8 cellular contexts compared by ENCODE assay signal in the genomic region with DNA sequence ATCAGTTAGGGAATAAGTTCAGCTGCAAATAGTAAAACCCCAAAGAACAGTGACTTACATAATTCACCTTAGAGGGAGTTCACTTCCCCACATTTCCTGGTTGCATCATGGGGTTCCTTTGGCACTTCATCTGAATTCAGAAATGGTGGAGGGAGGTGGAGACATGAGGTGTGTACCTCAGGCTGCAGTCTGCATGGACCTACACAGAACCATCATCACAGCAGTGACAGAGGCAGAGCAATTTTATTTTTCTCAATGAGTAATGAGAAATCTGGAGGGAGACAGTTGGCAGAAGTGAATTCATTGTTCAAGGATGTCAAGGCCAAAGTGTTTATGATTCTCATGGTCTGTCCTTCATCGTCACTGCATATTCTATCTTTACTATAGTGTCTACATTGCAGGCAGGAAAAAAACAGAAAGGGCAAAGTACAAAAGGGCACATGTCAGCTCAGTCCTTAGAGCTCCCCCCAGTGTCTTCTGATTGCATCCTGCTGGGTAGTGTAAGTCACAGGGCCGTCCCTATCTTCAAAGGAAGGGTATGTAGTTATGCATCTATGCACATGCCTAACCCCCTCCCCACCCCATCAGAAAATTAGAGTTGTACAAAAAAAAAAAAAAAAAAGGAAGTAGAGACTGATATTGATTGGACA.
DNase-seq lines count a peak whose midpoint lies in the region; ATAC-seq, FAIRE-seq and TF ChIP-seq lines count a peak whose summit lies in the region.

No MANE protein-coding gene starts in this region.

- H3K9ac ChIP-seq in BLaER1 (no peak overlapping the region), Loucy (ENCODE audit: low read depth, low read length, poor library complexity, severe bottlenecking) (no peak overlapping the region), H1 (replicated peaks in 1 of 4; ENCODE audit: extremely low read depth in 1 of 4, low read depth in 3 of 4, low read length in 3 of 4) (no peak overlapping the region)

- H3K4me1 ChIP-seq in BLaER1 (peaks cover 26% of the 10 kb centered on the region), Loucy (ENCODE audit: insufficient read depth, low read length, poor library complexity, severe bottlenecking) (peaks cover 7% of the 10 kb centered on the region), H1 (replicated peaks in 1 of 4; ENCODE audit: control insufficient read depth in 3 of 4, insufficient read depth in 4 of 4, low read length in 3 of 4) (no peaks in the 10 kb centered on the region), small intestine (ENCODE audit: control insufficient read depth in 2 of 2, insufficient read depth in 1 of 2, low read depth in 1 of 2, low read length in 1 of 2) (no peaks in the 10 kb centered on the region), upper lobe of left lung (no peaks in the 10 kb centered on the region)

- H2AK5ac ChIP-seq in H1 (ENCODE audit: low read depth, low read length): no peak overlapping the region

- peak; percentile 80 for ATAC-seq in GM19328 (IDR thresholded peaks at IDR 0.05; ENCODE audit: unreplicated experiment)
- ATAC-seq in upper lobe of left lung (ENCODE audit: low FRiP score in 2 of 2): no peak

- TF ChIP-seq EP300 in H1 (IDR thresholded peaks at IDR 0.05; ENCODE audit: borderline replicate concordance in 1 of 2, low read depth in 2 of 2, low read length in 2 of 2): no peak
- no peak for TF ChIP-seq EP300 in upper lobe of left lung (IDR thresholded peaks at IDR 0.05)

- TF ChIP-seq RAD21 in H1 (IDR thresholded peaks at IDR 0.05 in 1 of 2, conservative IDR thresholded peaks at IDR 0.05 in 1 of 2; ENCODE audit: low read depth in 2 of 2, low read length in 2 of 2): peak; percentile 57 to 67

- no peak overlapping the region for H2BK120ac ChIP-seq in H1 (replicated peaks; ENCODE audit: low read depth, low read length)

- H3K56ac ChIP-seq in H1 (replicated peaks; ENCODE audit: insufficient read length, low read depth, low read length): no peak overlapping the region

- WGBS in H1 (ENCODE audit: extremely low coverage in 1 of 2, insufficient coverage in 1 of 2, insufficient read length in 1 of 2, insufficient replicate concordance in 2 of 2, low coverage in 1 of 2, low lambda C conversion rate in 2 of 2, missing lambda C conversion rate in 1 of 2), 2 experiments: 44% methylated on average over 2 of the region's 2 CpGs; no CpG with 5 or more reads in 1 of the 2 experiments
- 6 to 23% (median 23%) methylated on average over 2 of the region's 2 CpGs for WGBS in small intestine, 3 donors
- WGBS in upper lobe of left lung, 2 donors: 40 to 51% methylated on average over 2 of the region's 2 CpGs

- H3K18ac ChIP-seq in H1 (ENCODE audit: extremely low read depth, low read length): no peak overlapping the region

- no peaks in the 10 kb centered on the region for H4K20me1 ChIP-seq in BLaER1
- no peaks in the 10 kb centered on the region for H4K20me1 ChIP-seq in Loucy (ENCODE audit: insufficient read depth, low read length, poor library complexity, severe bottlenecking)
- H4K20me1 ChIP-seq in H1 (replicated peaks in 1 of 2; ENCODE audit: control insufficient read depth in 1 of 2, insufficient read depth in 2 of 2, low read length in 2 of 2): no peaks in the 10 kb centered on the region

- H3K79me2 ChIP-seq in Loucy (ENCODE audit: insufficient read depth, low read length) (no peaks in the 10 kb centered on the region), H1 (ENCODE audit: control insufficient read depth in 1 of 2, insufficient read depth in 2 of 2, low read length in 2 of 2) (no peaks in the 10 kb centered on the region)

- H3F3A ChIP-seq in Loucy (ENCODE audit: low read depth): no peaks in the 10 kb centered on the region

- no peaks in the 10 kb centered on the region for H3K9me2 ChIP-seq in Loucy (replicated peaks; ENCODE audit: low read depth, low read length)

- H4K91ac ChIP-seq in H1 (replicated peaks; ENCODE audit: insufficient read length, low read length): no peak overlapping the region

- TF ChIP-seq CTCF in Loucy (conservative IDR thresholded peaks at IDR 0.05; ENCODE audit: low read length): peak; percentile 68
- peak; percentile 27 to 47 (median 35) for TF ChIP-seq CTCF in H1 (IDR thresholded peaks at IDR 0.05; ENCODE audit: control extremely low read depth in 1 of 3, insufficient read depth in 1 of 3, low read depth in 1 of 3, low read length in 3 of 3)
- TF ChIP-seq CTCF in upper lobe of left lung (IDR thresholded peaks at IDR 0.05): no peak

- no peaks in the 10 kb centered on the region for H3K79me1 ChIP-seq in H1 (ENCODE audit: low read depth, low read length)

- CTCF ChIA-PET in H1 (lab: Charles Lee; ENCODE audit: partially characterized antibody): interaction anchor here (0.6 to 5.8 kb wide), 17 partner anchors 8 to 1113 kb away, joined by 3 to 35 read pairs (median 4); no protein-coding TSS in a partner anchor

- H3K14ac ChIP-seq in H1 (ENCODE audit: insufficient read length): no peak overlapping the region

- DNase-seq in H1 (ENCODE audit: low read depth in 1 of 2, low spot score in 2 of 2) (no peak), small intestine (peak; percentile 78), epidermal melanocyte (ENCODE audit: insufficient read length, low spot score) (no peak), NCI-H510A treated with DMSO at 0.1 percent for 48 hours (lab: John Stamatoyannopoulos, UW) (no peak), upper lobe of left lung (no peak)

- no peak overlapping the region for H3K4me3 ChIP-seq in BLaER1
- no peak overlapping the region for H3K4me3 ChIP-seq in Loucy (ENCODE audit: low read length, poor library complexity, severe bottlenecking)
- H3K4me3 ChIP-seq in H1 (ENCODE audit: extremely low read depth in 1 of 4, insufficient read depth in 2 of 4, low read depth in 3 of 4, low read length in 4 of 4): no peak overlapping the region
- H3K4me3 ChIP-seq in small intestine (ENCODE audit: low read depth in 1 of 2, low read length in 2 of 2): no peak overlapping the region
- no peak overlapping the region for H3K4me3 ChIP-seq in upper lobe of left lung

- TF ChIP-seq POLR2A in H1 (IDR thresholded peaks at IDR 0.05; ENCODE audit: control extremely low read depth in 1 of 2, low read depth in 2 of 2, low read length in 2 of 2): no peak
- TF ChIP-seq POLR2A in upper lobe of left lung (IDR thresholded peaks at IDR 0.05): no peak

- no peak overlapping the region for H2BK20ac ChIP-seq in H1 (ENCODE audit: low read length)

- H3K27me3 ChIP-seq in BLaER1 (no peaks in the 10 kb centered on the region), Loucy (ENCODE audit: insufficient read depth, low read length, poor library complexity, severe bottlenecking) (no peaks in the 10 kb centered on the region), H1 (replicated peaks in 1 of 4; ENCODE audit: control insufficient read depth in 3 of 4, extremely low read depth in 1 of 4, insufficient read depth in 3 of 4, low read length in 3 of 4) (no peaks in the 10 kb centered on the region), small intestine (ENCODE audit: control insufficient read depth in 2 of 2, insufficient read depth in 2 of 2, low read length in 2 of 2) (no peaks in the 10 kb centered on the region), upper lobe of left lung (no peaks in the 10 kb centered on the region)

- no peaks in the 10 kb centered on the region for H3K23me2 ChIP-seq in H1 (ENCODE audit: low read depth, low read length)

- no peak overlapping the region for H2BK15ac ChIP-seq in H1 (ENCODE audit: low read length)

- peak overlapping the region; percentile 20; the same call in 1 of the 2 replicates for H3K27ac ChIP-seq in BLaER1
- no peak overlapping the region for H3K27ac ChIP-seq in H1 (ENCODE audit: low read depth, low read length)
- H3K27ac ChIP-seq in small intestine (ENCODE audit: low read depth in 1 of 2, low read length in 1 of 2): no peak overlapping the region
- H3K27ac ChIP-seq in upper lobe of left lung: no peak overlapping the region

- H4K5ac ChIP-seq in H1 (ENCODE audit: insufficient read length, low read depth, low read length): no peak overlapping the region

- no peak overlapping the region for H4K8ac ChIP-seq in H1 (ENCODE audit: extremely low read depth, insufficient read depth, low read length)

- no peaks in the 10 kb centered on the region for H3K9me3 ChIP-seq in BLaER1
- H3K9me3 ChIP-seq in Loucy (ENCODE audit: insufficient read depth, low read depth, low read length): no peaks in the 10 kb centered on the region
- H3K9me3 ChIP-seq in H1 (ENCODE audit: insufficient read depth in 2 of 2, low read depth in 1 of 2, low read length in 1 of 2): no peaks in the 10 kb centered on the region
- no peaks in the 10 kb centered on the region for H3K9me3 ChIP-seq in small intestine (ENCODE audit: control insufficient read depth, low read depth)
- H3K9me3 ChIP-seq in upper lobe of left lung: no peaks in the 10 kb centered on the region

- FAIRE-seq in H1 (lab: Jason Lieb, UNC) (peak; percentile 57), small intestine (lab: Jason Lieb, UNC) (no peak)

- H2BK12ac ChIP-seq in H1 (ENCODE audit: low read depth, low read length): no peak overlapping the region

- H2AFZ ChIP-seq in Loucy (ENCODE audit: low read length) (peak overlapping the region; percentile 92), H1 (ENCODE audit: low read length) (peak overlapping the region; percentile 92; the same call in 1 of the 2 replicates)

- H3K4me2 ChIP-seq in BLaER1 (peak overlapping the region; percentile 57), Loucy (ENCODE audit: low read depth, low read length, poor library complexity, severe bottlenecking) (peak overlapping the region; percentile 19), H1 (ENCODE audit: insufficient read depth in 1 of 2, low read depth in 2 of 2, low read length in 2 of 2) (no peak overlapping the region)

- no peak overlapping the region for H3K23ac ChIP-seq in H1 (ENCODE audit: insufficient read length)

- H2BK5ac ChIP-seq in H1 (ENCODE audit: low read depth, low read length): no peak overlapping the region

- POLR2A ChIA-PET in H1 (lab: Charles Lee; ENCODE audit: partially characterized antibody): interaction anchor here (0.6 to 1.7 kb wide), 2 partner anchors 15 to 318 kb away, joined by 3 read pairs; no protein-coding TSS in a partner anchor

- H3K36me3 ChIP-seq in BLaER1 (no peaks in the 10 kb centered on the region), Loucy (ENCODE audit: insufficient read depth, low read length) (no peaks in the 10 kb centered on the region), H1 (ENCODE audit: control insufficient read depth in 2 of 4, insufficient read depth in 4 of 4, low read length in 3 of 4) (no peaks in the 10 kb centered on the region), small intestine (ENCODE audit: control insufficient read depth in 2 of 2, insufficient read depth in 2 of 2, low read length in 2 of 2) (no peaks in the 10 kb centered on the region), upper lobe of left lung (no peaks in the 10 kb centered on the region)

- H3K4ac ChIP-seq in H1 (replicated peaks; ENCODE audit: insufficient read length, low read depth, low read length): no peak overlapping the region

TF ChIP-seq in H1, 55 proteins besides CTCF, POLR2A, EP300 and RAD21:
- TF ChIP-seq BCL11A (IDR thresholded peaks at IDR 0.05; ENCODE audit: low read depth in 2 of 2, low read length in 2 of 2) (no peak), MAX (IDR thresholded peaks at IDR 0.05) (0 out of 2 replicates have a peak, but pooled peaks have one; percentile 35)

Comparison
In these comparisons a context has a peak if more than half of its experiments do, and no peak if none do; other contexts are left out.
1. H3K4me2 ChIP-seq: peak in BLaER1 (single experiment) and Loucy (single experiment); none in H1 (0 of 2).
2. CTCF ChIP-seq: peak in Loucy (single experiment) and H1 (3 of 3); none in upper lobe of left lung (0 of 6).